ENCODE assay signal across 7 cellular contexts in genomic region chr17:67123692-67124091, GRCh38.
"Had no signal": no experiment of that assay in that cellular context is flagged by ENCODE, and none has a peak within 500 bp of the region (broad histone marks: within the 10 kb centered on the region; RNA-seq: fewer than 3 reads in every experiment).

No MANE protein-coding gene starts in this region.

- FAIRE-seq: HTR-8/SVneo had no signal

- H3K27me3 Mint-ChIP-seq: IgD-negative memory B cell had no signal

- H3K9ac ChIP-seq: KMS-11 had no signal

- H3K4me1 Mint-ChIP-seq: GM23338, H9 had no signal

- H3K9me3 Mint-ChIP-seq: GM23338, H9, IgD-negative memory B cell had no signal

- H3K4me2 ChIP-seq: GM23338, KMS-11 had no signal

- H2AFZ ChIP-seq: GM23338 had no signal

- H3K4me3 Mint-ChIP-seq: GM23338, H9, IgD-negative memory B cell had no signal

- H3K27ac Mint-ChIP-seq: GM23338, H9, IgD-negative memory B cell had no signal

- DNase-seq: H9, HCEC 1CT, KBM-7 had no signal

- H3K4me3 ChIP-seq: GM23338 had no signal

- ATAC-seq: GM23338 had no signal

- H3K27ac ChIP-seq: KMS-11 had no signal
